ENCODE assay signal across 7 cellular contexts in the genomic region with DNA sequence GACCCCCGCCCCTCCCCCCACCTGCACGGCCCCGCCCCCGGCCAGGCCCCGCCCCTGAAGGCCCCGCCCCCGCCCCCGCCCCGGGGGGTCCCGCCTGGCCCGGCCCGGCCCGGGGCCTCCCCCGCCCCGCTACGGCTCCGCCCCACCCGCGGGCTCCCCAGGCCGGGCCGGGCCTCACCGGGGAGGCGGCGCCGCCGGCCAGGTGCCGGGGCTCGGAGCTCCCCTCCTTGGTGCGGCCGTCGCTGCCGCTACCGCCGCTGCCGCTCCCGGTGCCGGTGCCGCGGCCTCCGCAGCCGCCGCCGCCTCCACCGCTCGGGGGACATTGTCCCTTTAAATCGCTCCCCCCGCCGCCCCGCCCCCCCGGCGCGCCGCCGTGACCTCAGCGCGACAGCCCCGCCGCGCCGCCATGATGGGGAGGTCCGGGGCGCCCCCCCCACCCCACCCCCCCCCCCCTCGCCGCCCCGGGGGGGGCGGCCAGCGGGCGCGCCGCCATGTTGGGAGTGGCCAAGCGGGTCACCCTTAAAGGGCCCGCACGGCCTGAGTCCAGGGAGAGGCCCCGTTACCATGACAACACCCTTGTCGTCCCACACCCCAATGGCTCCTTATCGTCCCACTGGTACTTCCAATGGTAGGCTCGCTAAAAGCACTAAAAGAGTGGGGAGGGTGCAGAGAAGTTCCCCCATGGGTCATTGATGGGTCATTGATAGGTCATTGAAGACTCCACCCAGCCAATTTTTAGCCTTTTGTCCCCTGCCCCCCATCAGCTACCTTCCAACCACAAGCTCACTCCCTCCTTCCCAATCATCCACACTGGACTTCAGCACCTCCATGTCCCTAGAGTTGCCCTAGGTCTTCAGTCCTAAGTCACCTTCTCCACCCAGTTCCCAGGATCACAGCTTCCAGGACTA. TPM values are rescaled to one million over a fixed set of nuclear protein-coding genes. Genes with fewer than 3 reads are reported as not detected.
DNase-seq lines count a peak whose midpoint lies in the region; ATAC-seq, FAIRE-seq and TF ChIP-seq lines count a peak whose summit lies in the region.

A gene with protein sequence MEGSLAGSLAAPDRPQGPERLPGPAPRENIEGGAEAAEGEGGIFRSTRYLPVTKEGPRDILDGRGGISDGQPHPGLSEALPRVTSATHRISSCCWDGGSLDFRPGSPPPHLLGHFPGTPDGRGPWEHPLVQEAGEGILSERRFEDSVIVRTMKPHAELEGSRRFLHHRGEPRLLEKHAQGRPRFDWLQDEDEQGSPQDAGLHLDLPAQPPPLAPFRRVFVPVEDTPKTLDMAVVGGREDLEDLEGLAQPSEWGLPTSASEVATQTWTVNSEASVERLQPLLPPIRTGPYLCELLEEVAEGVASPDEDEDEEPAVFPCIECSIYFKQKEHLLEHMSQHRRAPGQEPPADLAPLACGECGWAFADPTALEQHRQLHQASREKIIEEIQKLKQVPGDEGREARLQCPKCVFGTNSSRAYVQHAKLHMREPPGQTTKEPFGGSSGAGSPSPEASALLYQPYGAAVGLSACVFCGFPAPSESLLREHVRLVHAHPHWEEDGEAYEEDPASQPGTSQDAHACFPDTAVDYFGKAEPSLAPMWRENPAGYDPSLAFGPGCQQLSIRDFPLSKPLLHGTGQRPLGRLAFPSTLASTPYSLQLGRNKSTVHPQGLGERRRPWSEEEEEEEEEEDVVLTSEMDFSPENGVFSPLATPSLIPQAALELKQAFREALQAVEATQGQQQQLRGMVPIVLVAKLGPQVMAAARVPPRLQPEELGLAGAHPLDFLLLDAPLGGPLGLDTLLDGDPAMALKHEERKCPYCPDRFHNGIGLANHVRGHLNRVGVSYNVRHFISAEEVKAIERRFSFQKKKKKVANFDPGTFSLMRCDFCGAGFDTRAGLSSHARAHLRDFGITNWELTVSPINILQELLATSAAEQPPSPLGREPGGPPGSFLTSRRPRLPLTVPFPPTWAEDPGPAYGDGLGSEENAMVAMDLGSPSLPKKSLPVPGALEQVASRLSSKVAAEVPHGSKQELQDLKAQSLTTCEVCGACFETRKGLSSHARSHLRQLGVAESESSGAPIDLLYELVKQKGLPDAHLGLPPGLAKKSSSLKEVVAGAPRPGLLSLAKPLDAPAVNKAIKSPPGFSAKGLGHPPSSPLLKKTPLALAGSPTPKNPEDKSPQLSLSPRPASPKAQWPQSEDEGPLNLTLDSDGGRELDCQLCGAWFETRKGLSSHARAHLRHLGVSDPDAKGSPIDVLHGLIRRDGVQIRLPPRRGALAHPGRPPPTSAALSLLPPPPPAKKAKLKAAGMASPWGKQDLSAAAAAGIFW (N-terminal part only) (minus strand): TSS at position 337 of the 908 bp plus-strand sequence. CDS start 1,649 bp downstream, outside the sequence.

- TF ChIP-seq POLR2A in GM12891 (IDR thresholded peaks at IDR 0.05; ENCODE audit: low read depth, low read length): no peak

- no peaks in the 10 kb centered on the region for H3K9me3 ChIP-seq in SK-N-MC (ENCODE audit: low read depth, low read length)

- FAIRE-seq in GM12891 (lab: Jason Lieb, UNC): peak; percentile 81

- H3K27ac ChIP-seq in SK-N-MC (no peak within 1 kb of the TSS), substantia nigra (ENCODE audit: low read depth, low read length, poor library complexity, severe bottlenecking) (no peak within 1 kb of the TSS)

- peak; percentile 97 for DNase-seq in GM12891 (ENCODE audit: insufficient read length, low spot score)
- DNase-seq in SK-N-MC (ENCODE audit: low read depth, low spot score): no peak
- DNase-seq in activated naive CD4-positive, alpha-beta T cell treated with anti-CD3 and anti-CD28 coated beads, Interleukin-2, amount 50 U/mL, for 16 hours: peak; percentile 90
- peak; percentile 86 for DNase-seq in glomerular visceral epithelial cell (ENCODE audit: extremely low spot score)
- peak; percentile 61 for DNase-seq in omental fat pad (ENCODE audit: low spot score)
- DNase-seq in substantia nigra (lab: John Stamatoyannopoulos, UW): peak in 44 of 49 donors; percentile 18 to 85 (median 61)

- H3K36me3 ChIP-seq in SK-N-MC (ENCODE audit: insufficient read depth, low read length): no peaks in the 10 kb centered on the region

- TF ChIP-seq CTCF in omental fat pad (IDR thresholded peaks at IDR 0.05): no peak

- H3K9ac ChIP-seq in SK-N-MC (ENCODE audit: insufficient read length): peak within 1 kb of the TSS; percentile 32

- H3K4me3 ChIP-seq in SK-N-MC: peak within 1 kb of the TSS; percentile 75

- ATAC-seq in HG03571 (IDR thresholded peaks at IDR 0.05; ENCODE audit: unreplicated experiment): peak; percentile 46
- ATAC-seq in omental fat pad (ENCODE audit: low FRiP score): peak; percentile 45

TF ChIP-seq in GM12891, 5 proteins besides CTCF, POLR2A, EP300 and RAD21:
- TF ChIP-seq POLR2AphosphoS5 (IDR thresholded peaks at IDR 0.05; ENCODE audit: low read depth, low read length): peak; percentile 31; the same call in 1 of the 2 replicates
- no peak for TF ChIP-seq TAF1 (IDR thresholded peaks at IDR 0.05; ENCODE audit: low read depth, low read length)
- no peak for TF ChIP-seq SPI1 (IDR thresholded peaks at IDR 0.05; ENCODE audit: low read depth, low read length)
- 0 out of 2 replicates have a peak, but pooled peaks have one; percentile 24 for TF ChIP-seq POU2F2 (IDR thresholded peaks at IDR 0.05; ENCODE audit: low read depth, low read length)
TF ChIP-seq in GM12891: peak in this region for 2.

RNA-seq across cellular contexts. Expression of the gene that starts here (rescaled TPM):
- polyA plus RNA-seq in GM12891 (2012; ENCODE audit: low read depth, missing spikeins): 9.0 TPM
- total RNA-seq in omental fat pad: 10 to 100 TPM; 17.4 to 41.8 (median 33.6) TPM
